15 cellular contexts compared by ENCODE assay signal in genomic region chr9:113772121-113772885, GRCh38.
A peak's percentile ranks its signal among the peaks of the same experiment; 100 is the strongest.
DNase-seq lines count a peak whose midpoint lies in the region; ATAC-seq, FAIRE-seq and TF ChIP-seq lines count a peak whose summit lies in the region.
"Had no signal": no experiment of that assay in that cellular context is flagged by ENCODE, and none has a peak within 500 bp of the region (broad histone marks: within the 10 kb centered on the region; RNA-seq: fewer than 3 reads in every experiment).

No MANE protein-coding gene starts in this region.

- no peaks in the 10 kb centered on the region for H3K9me2 ChIP-seq in GM23338 (ENCODE audit: insufficient read depth)

- H3K27me3 ChIP-seq in CD8-positive, alpha-beta T cell (ENCODE audit: insufficient read depth, low read length) = no peaks in the 10 kb centered on the region
- H3K27me3 ChIP-seq in GM23338 (ENCODE audit: insufficient read depth) = no peaks in the 10 kb centered on the region

- H3K4me1 ChIP-seq in CD8-positive, alpha-beta T cell (ENCODE audit: insufficient read depth, low read length) = no peaks in the 10 kb centered on the region
- H3K4me1 ChIP-seq in GM23338 (ENCODE audit: insufficient read depth) = no peaks in the 10 kb centered on the region

- no peaks in the 10 kb centered on the region for H3K9me3 ChIP-seq in CD8-positive, alpha-beta T cell (ENCODE audit: low read length)

- ATAC-seq in CD8-positive, alpha-beta T cell = no peak
- no peak for ATAC-seq in GM23338

- peaks cover 20% of the 10 kb centered on the region for H3K27me3 Mint-ChIP-seq in CD8-positive, alpha-beta T cell (ENCODE audit: low read depth)
- H3K27me3 Mint-ChIP-seq in GM23338 (ENCODE audit: insufficient read depth, low read depth, poor library complexity) = peaks cover 3% of the 10 kb centered on the region

- no peaks in the 10 kb centered on the region for H3K36me3 Mint-ChIP-seq in CD8-positive, alpha-beta T cell
- no peaks in the 10 kb centered on the region for H3K36me3 Mint-ChIP-seq in GM23338 (ENCODE audit: low read depth)
- H3K36me3 Mint-ChIP-seq: activated naive CD4-positive, alpha-beta T cell treated with anti-CD3 and anti-CD28 coated beads, Interleukin-2, amount 10 ng/mL, durations not matched to agents 7 days and 5 days had no signal

- DNase-seq in AG04449 (ENCODE audit: low read depth, low spot score) (peak; percentile 9), HS-5 (ENCODE audit: low read depth) (peak; percentile 13), mucosa of gallbladder (ENCODE audit: low spot score) (peak; percentile 10), NCI-H1092 (lab: John Stamatoyannopoulos, UW) (no peak), GM23338 (ENCODE audit: low spot score) (no peak), NCI-H1105 (lab: John Stamatoyannopoulos, UW) (no peak)
- DNase-seq in CD8-positive, alpha-beta T cell = no peak
- DNase-seq: activated CD8-positive, alpha-beta memory T cell treated with anti-CD3 and anti-CD28 coated beads, Interleukin-2, amount 50 U/mL, for 48 hours; activated naive CD4-positive, alpha-beta T cell treated with anti-CD3 and anti-CD28 coated beads, Interleukin-2, amount 10 ng/mL, durations not matched to agents 7 days and 5 days; erythroblast; mesenchymal stem cell; NCI-H1417; NCI-H446 treated with DMSO at 0.1 percent for 48 hours had no signal

- POLR2A ChIA-PET in AG04449 (lab: Yijun Ruan, JAX) = no interaction called here
- POLR2A ChIA-PET in CD8-positive, alpha-beta T cell (lab: Charles Lee) = no interaction called here

- H3K36me3 ChIP-seq in CD8-positive, alpha-beta T cell (ENCODE audit: insufficient read depth, low read length) = no peaks in the 10 kb centered on the region
- H3K36me3 ChIP-seq in GM23338 (ENCODE audit: insufficient read depth) = no peaks in the 10 kb centered on the region

- intact Hi-C loops in CD8-positive, alpha-beta T cell (cut with DNase I, micrococcal nuclease) = no loop called here

- no peak overlapping the region for H3K4me2 ChIP-seq in GM23338

- H3F3A ChIP-seq in GM23338 (replicated peaks; ENCODE audit: low read depth) = no peaks in the 10 kb centered on the region

- no peak overlapping the region for H2AFZ ChIP-seq in GM23338

- H4K20me1 ChIP-seq in GM23338 (replicated peaks; ENCODE audit: insufficient read depth) = no peaks in the 10 kb centered on the region

- H3K4me3 ChIP-seq in AG04449 (ENCODE audit: low read depth, low read length) (no peak overlapping the region), GM23338 (no peak overlapping the region)
- no peak overlapping the region for H3K4me3 ChIP-seq in CD8-positive, alpha-beta T cell (ENCODE audit: low read depth, low read length)

- H3K9me3 Mint-ChIP-seq in CD8-positive, alpha-beta T cell = no peaks in the 10 kb centered on the region
- H3K9me3 Mint-ChIP-seq in GM23338 = no peaks in the 10 kb centered on the region
- H3K9me3 Mint-ChIP-seq: activated naive CD4-positive, alpha-beta T cell treated with anti-CD3 and anti-CD28 coated beads, Interleukin-2, amount 10 ng/mL, durations not matched to agents 7 days and 5 days had no signal

- H3K79me2 ChIP-seq in GM23338 (replicated peaks; ENCODE audit: insufficient read depth) = no peaks in the 10 kb centered on the region

- H3K27ac Mint-ChIP-seq in CD8-positive, alpha-beta T cell = no peak overlapping the region
- no peak overlapping the region for H3K27ac Mint-ChIP-seq in GM23338
- H3K27ac Mint-ChIP-seq: activated naive CD4-positive, alpha-beta T cell treated with anti-CD3 and anti-CD28 coated beads, Interleukin-2, amount 10 ng/mL, durations not matched to agents 7 days and 5 days; B cell had no signal

- no peaks in the 10 kb centered on the region for H3K4me1 Mint-ChIP-seq in CD8-positive, alpha-beta T cell (ENCODE audit: low read depth)
- H3K4me1 Mint-ChIP-seq in GM23338 = no peaks in the 10 kb centered on the region
- H3K4me1 Mint-ChIP-seq: activated naive CD4-positive, alpha-beta T cell treated with anti-CD3 and anti-CD28 coated beads, Interleukin-2, amount 10 ng/mL, durations not matched to agents 7 days and 5 days had no signal

- H3K4me3 Mint-ChIP-seq in CD8-positive, alpha-beta T cell = no peak overlapping the region
- no peak overlapping the region for H3K4me3 Mint-ChIP-seq in GM23338
- H3K4me3 Mint-ChIP-seq: activated naive CD4-positive, alpha-beta T cell treated with anti-CD3 and anti-CD28 coated beads, Interleukin-2, amount 10 ng/mL, durations not matched to agents 7 days and 5 days; B cell had no signal

- CTCF ChIA-PET in AG04449 (lab: Yijun Ruan, JAX) = interaction anchor here (2.2 kb wide), 1 partner anchor 35 kb away, joined by 7 read pairs; no protein-coding TSS in a partner anchor
- CTCF ChIA-PET in CD8-positive, alpha-beta T cell (lab: Charles Lee) = no interaction called here

- no peak overlapping the region for H3K27ac ChIP-seq in CD8-positive, alpha-beta T cell (ENCODE audit: low read depth, low read length)
- H3K27ac ChIP-seq in GM23338 (ENCODE audit: low read depth) = no peak overlapping the region

- no peak for TF ChIP-seq CTCF in AG04449 (IDR thresholded peaks at IDR 0.05; ENCODE audit: insufficient read depth, low read length, missing control alignments)
- no peak for TF ChIP-seq CTCF in CD8-positive, alpha-beta T cell (IDR thresholded peaks at IDR 0.05)
- no peak for TF ChIP-seq CTCF in GM23338 (conservative IDR thresholded peaks at IDR 0.05; ENCODE audit: low read depth in 2 of 2)

- FAIRE-seq in endometrium (lab: Jason Lieb, UNC) = peak; percentile 45

TF ChIP-seq in GM23338, 12 proteins besides CTCF, POLR2A, EP300 and RAD21 (continues in another document):
- TF ChIP-seq NANOG (IDR thresholded peaks at IDR 0.05; ENCODE audit: borderline replicate concordance) (no peak), STAT1 (IDR thresholded peaks at IDR 0.05; ENCODE audit: unreplicated experiment) (no peak), ZNF114 (CRISPR knock-in tag; IDR thresholded peaks at IDR 0.05) (no peak), ZNF462 (CRISPR knock-in tag; IDR thresholded peaks at IDR 0.05) (no peak), EZH2phosphoT487 (IDR thresholded peaks at IDR 0.05; ENCODE audit: unreplicated experiment) (no peak)

Comparison
In these comparisons a context has a peak if more than half of its experiments do, and no peak if none do; other contexts are left out.
1. DNase-seq: peak in AG04449 (single experiment), HS-5 (single experiment) and mucosa of gallbladder (single experiment); none in NCI-H1092 (single experiment), CD8-positive, alpha-beta T cell (0 of 7), GM23338 (single experiment) and NCI-H1105 (single experiment).